ENCODE assay signal across 8 cellular contexts in the genomic region with DNA sequence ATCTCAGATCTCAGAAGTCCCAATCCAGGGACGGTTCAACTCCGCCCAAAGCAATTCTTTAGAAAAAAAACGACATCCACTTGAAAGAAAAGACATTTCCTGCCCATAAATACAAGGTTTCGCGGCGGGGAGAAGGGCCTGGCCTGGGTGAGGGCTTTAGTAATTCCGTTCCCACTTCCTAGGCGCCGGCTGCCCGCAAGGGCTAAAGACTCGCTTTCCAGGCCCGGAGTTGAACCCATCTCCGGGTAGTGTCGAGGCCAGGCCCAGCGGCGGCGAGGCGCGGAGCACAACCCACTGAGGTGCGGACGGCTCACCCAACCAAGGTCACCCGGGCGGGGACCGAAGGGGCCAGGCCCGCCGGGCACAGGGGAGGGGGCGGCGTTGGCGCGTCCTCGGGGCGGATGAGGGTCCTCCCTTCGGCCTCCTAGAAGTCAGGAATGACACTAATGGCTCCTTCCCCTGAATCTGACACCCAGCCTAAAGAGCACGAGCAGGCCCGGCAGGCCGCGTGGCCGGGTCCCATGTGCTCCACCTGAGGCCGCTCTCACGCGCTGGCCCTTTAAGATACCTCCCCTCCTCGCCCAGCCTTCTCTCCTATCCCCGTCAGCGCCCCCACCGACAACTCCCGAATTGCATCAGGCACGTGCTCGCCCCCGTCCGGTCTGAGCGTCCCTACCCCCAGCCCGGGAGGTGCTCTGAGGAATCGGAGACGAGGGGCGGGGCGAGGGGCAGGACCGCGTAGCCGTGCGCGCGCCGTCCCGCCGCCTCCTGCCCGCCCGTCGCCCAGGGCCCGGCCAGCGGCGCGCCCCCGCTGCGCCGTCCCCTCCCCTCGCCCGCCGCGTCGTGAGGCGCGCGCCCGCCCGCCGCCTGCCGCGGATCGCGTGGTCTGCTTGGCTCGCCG. TPM values are rescaled to one million over a fixed set of nuclear protein-coding genes. Genes with fewer than 3 reads are reported as not detected.
DNase-seq lines count a peak whose midpoint lies in the region; ATAC-seq, FAIRE-seq and TF ChIP-seq lines count a peak whose summit lies in the region.

No MANE protein-coding gene starts in this region.

- H3K79me1 ChIP-seq in trophoblast cell (ENCODE audit: low read length): peaks cover 23% of the 10 kb centered on the region

- FAIRE-seq in GM12892 (lab: Jason Lieb, UNC): peak; percentile 99

- peak overlapping the region; percentile 85 for H3K4me2 ChIP-seq in trophoblast cell (ENCODE audit: low read length)

- H4K91ac ChIP-seq in trophoblast cell (ENCODE audit: low read depth, low read length): peak overlapping the region; percentile 76

- H3K36me3 ChIP-seq in trophoblast cell (ENCODE audit: control insufficient read depth in 1 of 2, insufficient read depth in 2 of 2, low read length in 2 of 2): no peaks in the 10 kb centered on the region
- H3K36me3 ChIP-seq in transverse colon: no peaks in the 10 kb centered on the region

- no peak for TF ChIP-seq EP300 in transverse colon (IDR thresholded peaks at IDR 0.05; ENCODE audit: low read depth)

- H3K4me1 ChIP-seq in trophoblast cell (ENCODE audit: control insufficient read depth in 1 of 2, insufficient read depth in 2 of 2, low read length in 2 of 2) (peaks cover 0 to 13% of the 10 kb centered on the region in 2 experiments), transverse colon (peaks cover 10 to 39% (median 34%) of the 10 kb centered on the region in 4 donors)

- 1 to 4% (median 1%) methylated on average over 61 to 91 of the region's 92 CpGs for WGBS in adipose tissue, 3 donors
- no CpG with 5 or more reads among the region's 92 CpGs for WGBS in trophoblast cell (ENCODE audit: extremely low coverage, insufficient coverage, insufficient read length)
- WGBS in transverse colon (ENCODE audit: low coverage in 1 of 2), 2 donors: 2% methylated on average over 42 of the region's 92 CpGs; no CpG with 5 or more reads in 1 of the 2 donors

- peak overlapping the region; percentile 73 for H3K9ac ChIP-seq in trophoblast cell (ENCODE audit: low read length)

- peak; percentile 21 to 69 (median 47) for TF ChIP-seq CTCF in transverse colon (IDR thresholded peaks at IDR 0.05)

- H2BK5ac ChIP-seq in trophoblast cell (ENCODE audit: low read depth, low read length, poor library complexity): peak overlapping the region; percentile 32

- peak overlapping the region; percentile 87 for H2AFZ ChIP-seq in trophoblast cell (ENCODE audit: insufficient read depth, low read length, poor library complexity)

- H4K8ac ChIP-seq in trophoblast cell (ENCODE audit: low read depth, low read length): peak overlapping the region; percentile 63

- H3K79me2 ChIP-seq in trophoblast cell (ENCODE audit: control insufficient read depth, insufficient read depth, low read length, poor library complexity): peaks cover 28% of the 10 kb centered on the region

- peak overlapping the region; percentile 21 for H2BK12ac ChIP-seq in trophoblast cell (ENCODE audit: low read length)

- TF ChIP-seq POLR2A in GM12892 (IDR thresholded peaks at IDR 0.05; ENCODE audit: low read depth, low read length): peak; percentile 83
- peak; percentile 54 for TF ChIP-seq POLR2A in transverse colon (IDR thresholded peaks at IDR 0.05)

- peak overlapping the region; percentile 52 for H3K18ac ChIP-seq in trophoblast cell (ENCODE audit: low read length)

- peak overlapping the region; percentile 12 for H3K4ac ChIP-seq in trophoblast cell (ENCODE audit: low read depth, low read length)

- H2AK5ac ChIP-seq in trophoblast cell (ENCODE audit: low read length): peak overlapping the region; percentile 2

- no peaks in the 10 kb centered on the region for H3K9me3 ChIP-seq in trophoblast cell (ENCODE audit: insufficient read depth, low read depth, low read length)
- no peaks in the 10 kb centered on the region for H3K9me3 ChIP-seq in transverse colon

- peak overlapping the region; percentile 99 for H3K4me3 ChIP-seq in trophoblast cell (ENCODE audit: low read depth, low read length)
- H3K4me3 ChIP-seq in transverse colon: peak overlapping the region; percentile 92 to 98 (median 98)

- ATAC-seq in HG02840 (IDR thresholded peaks at IDR 0.05; ENCODE audit: low FRiP score, unreplicated experiment): peak; percentile 87

- peak overlapping the region; percentile 85 for H2BK120ac ChIP-seq in trophoblast cell (ENCODE audit: insufficient read depth, low read length, poor library complexity)

- H3K27ac ChIP-seq in adipose tissue (ENCODE audit: low read depth, low read length) (peak overlapping the region; percentile 71), trophoblast cell (ENCODE audit: low read depth, low read length) (peak overlapping the region; percentile 82), transverse colon (peak overlapping the region; percentile 98 to 100 (median 99))

- peak overlapping the region; percentile 63 for H3K14ac ChIP-seq in trophoblast cell (ENCODE audit: low read length)

- H3K23ac ChIP-seq in trophoblast cell (ENCODE audit: low read length): no peak overlapping the region

- no peaks in the 10 kb centered on the region for H3K27me3 ChIP-seq in trophoblast cell (ENCODE audit: insufficient read depth, low read length)
- H3K27me3 ChIP-seq in transverse colon: no peaks in the 10 kb centered on the region

- peak; percentile 94 for DNase-seq in GM12892 (ENCODE audit: insufficient read length)
- peak; percentile 79 for DNase-seq in NCI-H1417 treated with DMSO at 0.1 percent for 48 hours (lab: John Stamatoyannopoulos, UW)
- peak; percentile 99 for DNase-seq in SW 1271 (lab: John Stamatoyannopoulos, UW)
- peak; percentile 99 for DNase-seq in cardiac septum (ENCODE audit: low spot score)
- peak; percentile 98 to 99 for DNase-seq in trophoblast cell
- DNase-seq in transverse colon: peak; percentile 100

- in situ Hi-C loops in transverse colon (cut with MboI; ENCODE audit: low pct_ligation_motif_present in 1 of 4, low pct_unique_long_range_greater_than_20kb in 1 of 4, low sequenced_read_pairs in 3 of 4): loop anchor here in 1 of 4 donors (10.0 kb wide), 1 partner anchor 100 kb away; the partner anchor contains the start of genes CNOT8 and FAXDC2

- peak overlapping the region; percentile 50 for H4K12ac ChIP-seq in trophoblast cell (ENCODE audit: low read depth, low read length)

- intact Hi-C loops in cardiac septum (cut with DNase I) (loop anchor here (1.0 to 5.0 kb wide), 3 partner anchors 58 to 96 kb away; partner anchors contain the start of gene FAXDC2), transverse colon (cut with DNase I; ENCODE audit: low total_unique reads) (loop anchor here (5.0 kb wide), 2 partner anchors 72 to 103 kb away; partner anchors contain the start of gene CNOT8)

RNA-seq across cellular contexts. Expression of gene LARP1, which starts 0.5 kb away (rescaled TPM):
- polyA plus RNA-seq in GM12892 (2012; ENCODE audit: missing spikeins): 56.5 TPM
- 10 to 100 TPM; 29.8 to 61.3 (median 41.3) TPM for polyA plus RNA-seq in adipose tissue
- total RNA-seq in cardiac septum (160 TPM), transverse colon (100 to 1,000 TPM in 2 of 4 donors, 10 to 100 TPM in 2; 63.6 to 171 (median 105) TPM)
- polyA plus RNA-seq in trophoblast cell (2013): 106 and 113 TPM in 2 replicates

Comparison
In these comparisons a context has a peak if more than half of its experiments do, and no peak if none do; other contexts are left out.
1. Peak in every context shown above with its lines: DNase-seq, ATAC-seq, H3K4me3 ChIP-seq and H3K27ac ChIP-seq.